In the genomic region with DNA sequence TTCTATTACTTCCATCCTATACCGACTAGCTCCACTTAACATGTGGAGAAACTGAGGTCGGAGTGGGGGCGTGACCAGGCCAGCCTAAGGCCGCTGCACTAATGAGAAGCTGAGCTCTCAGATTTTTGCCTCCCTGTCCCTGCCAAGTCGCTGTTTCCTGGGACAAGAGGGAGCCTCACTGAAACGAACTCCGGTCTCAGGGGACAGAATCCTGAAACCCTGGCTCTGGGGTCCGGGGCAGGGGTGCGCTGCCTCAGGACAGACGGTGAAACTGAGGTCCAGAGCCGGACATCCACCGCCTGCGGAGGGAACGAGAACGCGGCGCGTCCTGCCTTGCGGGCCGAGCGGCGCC, we compare ENCODE assay signal across 8 cellular contexts. TPM values are rescaled to one million over a fixed set of nuclear protein-coding genes. Genes with fewer than 3 reads are reported as not detected.
A peak's percentile ranks its signal among the peaks of the same experiment; 100 is the strongest.
DNase-seq lines count a peak whose midpoint lies in the region; TF ChIP-seq lines count a peak whose summit lies in the region.

No MANE protein-coding gene starts in this region.

- peaks cover 19% of the 10 kb centered on the region for H3K36me3 Mint-ChIP-seq in activated naive CD4-positive, alpha-beta T cell treated with anti-CD3 and anti-CD28 coated beads, Interleukin-2, amount 10 ng/mL, durations not matched to agents 7 days and 5 days

- CTCF ChIA-PET in activated naive CD4-positive, alpha-beta T cell treated with anti-CD3 and anti-CD28 coated beads, Interleukin-2, amount 10 ng/mL, durations not matched to agents 7 days and 5 days (lab: Charles Lee) = interaction anchor here (1.1 kb wide), 1 partner anchor 197 kb away, joined by 4 read pairs; a partner anchor contains a TSS

- H3K4me3 ChIP-seq in mesodermal cell (ENCODE audit: extremely low read depth, insufficient read depth, low read length, poor library complexity, severe bottlenecking) (peak overlapping the region; percentile 40), uterus (peak overlapping the region; percentile 35 to 56)

- intact Hi-C loops in uterus (cut with DNase I; ENCODE audit: low total_unique reads) = no loop called here

- peaks cover 10% of the 10 kb centered on the region for H3K36me3 ChIP-seq in mesodermal cell (ENCODE audit: control insufficient read depth, insufficient read depth, low read length)
- H3K36me3 ChIP-seq in uterus = no peaks in the 10 kb centered on the region

- no peak for TF ChIP-seq CTCF in uterus (IDR thresholded peaks at IDR 0.05)

- H3K27me3 ChIP-seq in uterus = no peaks in the 10 kb centered on the region

- H3K27ac Mint-ChIP-seq in activated naive CD4-positive, alpha-beta T cell treated with anti-CD3 and anti-CD28 coated beads, Interleukin-2, amount 10 ng/mL, durations not matched to agents 7 days and 5 days = peak overlapping the region; percentile 83

- 12 to 15% methylated on average over 17 to 21 of the region's 22 CpGs for WGBS in mesodermal cell (ENCODE audit: insufficient coverage in 2 of 2), 2 experiments

- no peak for TF ChIP-seq POLR2A in uterus (IDR thresholded peaks at IDR 0.05)

- H3K27ac ChIP-seq in cingulate gyrus (ENCODE audit: low read depth, low read length) (peak overlapping the region; percentile 42), mesodermal cell (ENCODE audit: low read depth, low read length, severe bottlenecking) (no peak overlapping the region), uterus (peak overlapping the region; percentile 80 to 83)

- no peaks in the 10 kb centered on the region for H3K4me1 ChIP-seq in mesodermal cell (ENCODE audit: control insufficient read depth, insufficient read depth, low read length, poor library complexity, severe bottlenecking)
- peaks cover 0 to 8% of the 10 kb centered on the region in 2 donors for H3K4me1 ChIP-seq in uterus

- H3K4me3 Mint-ChIP-seq in activated naive CD4-positive, alpha-beta T cell treated with anti-CD3 and anti-CD28 coated beads, Interleukin-2, amount 10 ng/mL, durations not matched to agents 7 days and 5 days = peak overlapping the region; percentile 58

- DNase-seq in activated naive CD4-positive, alpha-beta T cell treated with anti-CD3 and anti-CD28 coated beads, Interleukin-2, amount 10 ng/mL, durations not matched to agents 7 days and 5 days = no peak
- no peak for DNase-seq in activated naive CD4-positive, alpha-beta T cell (lab: John Stamatoyannopoulos, UW)
- DNase-seq in uterus (peak in 1 of 2 donors; percentile 14), OCI-M1 (lab: John Stamatoyannopoulos, UW) (no peak)
- DNase-seq in activated CD4-positive, CD25-positive, alpha-beta regulatory T cell treated with anti-CD3 and anti-CD28 coated beads, Interleukin-2, amount 50 U/mL, for 72 hours = no peak
- no peak for DNase-seq in stimulated activated naive CD4-positive, alpha-beta T cell treated with Interleukin-2 at 50 U/mL for 16 hours (lab: John Stamatoyannopoulos, UW)

- no peaks in the 10 kb centered on the region for H3K9me3 Mint-ChIP-seq in activated naive CD4-positive, alpha-beta T cell treated with anti-CD3 and anti-CD28 coated beads, Interleukin-2, amount 10 ng/mL, durations not matched to agents 7 days and 5 days

- H3K27me3 Mint-ChIP-seq in activated naive CD4-positive, alpha-beta T cell treated with anti-CD3 and anti-CD28 coated beads, Interleukin-2, amount 10 ng/mL, durations not matched to agents 7 days and 5 days = peaks cover 2% of the 10 kb centered on the region

- peaks cover 55% of the 10 kb centered on the region for H3K4me1 Mint-ChIP-seq in activated naive CD4-positive, alpha-beta T cell treated with anti-CD3 and anti-CD28 coated beads, Interleukin-2, amount 10 ng/mL, durations not matched to agents 7 days and 5 days

- no peaks in the 10 kb centered on the region for H3K9me3 ChIP-seq in mesodermal cell (ENCODE audit: control insufficient read depth, low read length)
- no peaks in the 10 kb centered on the region for H3K9me3 ChIP-seq in uterus

RNA-seq across cellular contexts. Expression of a gene that starts 0.2 kb away (rescaled TPM):
- 78.3 TPM for polyA plus RNA-seq in mesodermal cell (2013, experiment 1 of 2)
- polyA plus RNA-seq in mesodermal cell (2013, experiment 2 of 2) = 71.3 TPM
- 100 to 1,000 TPM in 1 of 4 donors, 10 to 100 TPM in 1, 1 to 10 TPM in 2; 1.8 to 125 (median 9.6) TPM for total RNA-seq in uterus

RNA-seq across cellular contexts. Expression of a gene that starts 31.0 kb away (rescaled TPM):
- polyA plus RNA-seq in mesodermal cell (2013, experiment 1 of 2) = 0.74 TPM
- 0.25 TPM for polyA plus RNA-seq in mesodermal cell (2013, experiment 2 of 2)
- total RNA-seq in uterus = under 1 TPM in 2 of 4 donors, not detected in 2; 0.28 to 0.49 TPM

RNA-seq across cellular contexts. Expression of a gene that starts 49.1 kb away (rescaled TPM):
- polyA plus RNA-seq in mesodermal cell (2013, experiment 1 of 2) = 65.9 TPM
- 61.0 TPM for polyA plus RNA-seq in mesodermal cell (2013, experiment 2 of 2)
- 100 to 1,000 TPM; 105 to 138 (median 127) TPM for total RNA-seq in uterus
